Comparison of ENCODE assay signal across 11 cellular contexts in the genomic region with DNA sequence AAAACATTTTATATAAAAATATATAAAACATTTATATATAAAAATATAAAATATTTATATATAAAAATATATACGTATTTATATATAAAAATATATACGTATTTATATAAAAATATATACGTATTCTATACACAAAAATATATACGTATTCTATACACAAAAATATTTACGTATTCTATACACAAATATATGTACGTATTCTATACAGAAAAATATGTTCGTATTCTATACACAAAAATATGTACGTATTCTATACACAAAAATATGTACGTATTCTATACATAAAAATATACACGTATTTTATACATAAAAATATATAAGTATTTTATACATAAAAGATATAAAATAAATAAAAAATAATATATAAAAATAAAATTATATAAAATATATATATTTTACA.
"Had no signal": no experiment of that assay in that cellular context is flagged by ENCODE, and none has a peak within 500 bp of the region (broad histone marks: within the 10 kb centered on the region; RNA-seq: fewer than 3 reads in every experiment).

No MANE protein-coding gene starts in this region.

- H3K9me3 ChIP-seq: HAP-1 had no signal

- H2AFZ ChIP-seq: GM23248, GM23338 had no signal

- H3K9ac ChIP-seq: GM23248 had no signal

- ATAC-seq: GM23338, HCT116 had no signal

- H3K4me1 ChIP-seq: HAP-1 had no signal

- H3K27ac ChIP-seq: GM23248 had no signal

- DNase-seq: GM23248, GOT3, H7, H9, HCEC 1CT, HFFc6 had no signal

- H3K36me3 ChIP-seq: HAP-1 had no signal

- FAIRE-seq: H1, H54 had no signal

- H3K4me3 ChIP-seq: GM23248, GM23338, HAP-1 had no signal

- H3K4me2 ChIP-seq: GM23338 had no signal
